ENCODE assay signal across 29 cellular contexts in the genomic region with DNA sequence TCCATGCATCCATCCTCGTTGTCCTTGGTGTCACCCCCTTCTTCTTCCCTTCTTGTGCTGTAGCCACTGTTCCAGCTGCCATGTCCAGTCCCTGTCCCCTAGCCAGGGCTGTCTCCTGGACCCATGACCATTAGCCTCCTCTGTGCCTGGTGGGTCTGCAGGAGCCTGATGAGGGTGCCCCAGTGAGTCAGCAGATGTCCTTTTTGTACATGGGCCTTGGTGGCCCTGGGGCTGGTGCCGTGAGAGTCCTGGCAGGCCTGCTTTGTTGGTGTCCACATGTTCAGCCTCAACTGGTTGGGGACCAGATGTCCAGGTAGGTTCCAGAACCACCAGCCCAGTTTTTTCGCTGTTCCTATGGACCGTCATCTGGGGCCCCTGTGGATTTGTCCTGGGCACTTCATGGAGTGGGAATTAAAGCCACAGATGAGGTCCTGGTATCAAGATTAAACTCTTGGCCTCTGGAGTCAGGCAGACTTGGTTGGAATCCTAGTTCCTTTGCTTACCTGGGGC.
"Had no signal": no experiment of that assay in that cellular context is flagged by ENCODE, and none has a peak within 500 bp of the region (broad histone marks: within the 10 kb centered on the region; RNA-seq: fewer than 3 reads in every experiment).

No MANE protein-coding gene starts in this region.

- ATAC-seq: activated CD8-positive, alpha-beta T cell treated with anti-CD3 and anti-CD28 coated beads for 36 hours; activated T-cell treated with anti-CD3 and anti-CD28 coated beads, Interleukin-2, amount 50 U/mL, for 4 hours; body of pancreas; Panc1 had no signal

- H3K27ac Mint-ChIP-seq: activated CD4-positive, alpha-beta T cell treated with anti-CD3 and anti-CD28 coated beads, Interleukin-2, amount 10 ng/mL, durations not matched to agents 24 days and 14 days; activated CD8-positive, alpha-beta T cell treated with anti-CD3 and anti-CD28 coated beads for 36 hours; activated naive CD4-positive, alpha-beta T cell treated with anti-CD3 and anti-CD28 coated beads, Interleukin-2, amount 50 U/mL, for 24 hours; activated naive CD8-positive, alpha-beta T cell treated with anti-CD3 and anti-CD28 coated beads, Interleukin-2, amount 10 ng/mL, durations not matched to agents 7 days and 5 days; T-helper 2 cell treated with Interferon-gamma antibody and Interleukin-4, amounts not matched to agents 5 μg/mL and 100 μg/mL, for 36 hours had no signal

- H3K4me1 ChIP-seq: body of pancreas, breast epithelium, SJCRH30 had no signal

- H3K27ac ChIP-seq: body of pancreas, breast epithelium, SJCRH30, SK-N-MC had no signal

- H3K4me3 Mint-ChIP-seq: activated CD4-positive, alpha-beta T cell treated with anti-CD3 and anti-CD28 coated beads, Interleukin-2, amount 10 ng/mL, durations not matched to agents 24 days and 14 days; activated CD8-positive, alpha-beta T cell treated with anti-CD3 and anti-CD28 coated beads for 36 hours; activated naive CD4-positive, alpha-beta T cell treated with anti-CD3 and anti-CD28 coated beads, Interleukin-2, amount 50 U/mL, for 24 hours; activated naive CD8-positive, alpha-beta T cell treated with anti-CD3 and anti-CD28 coated beads, Interleukin-2, amount 10 ng/mL, durations not matched to agents 7 days and 5 days; activated T-cell treated with anti-CD3 and anti-CD28 coated beads, Interleukin-2, amount 50 U/mL, for 4 hours; T-helper 2 cell treated with Interferon-gamma antibody and Interleukin-4, amounts not matched to agents 5 μg/mL and 100 μg/mL, for 36 hours had no signal

- H3K9me3 Mint-ChIP-seq: activated CD8-positive, alpha-beta T cell treated with anti-CD3 and anti-CD28 coated beads for 36 hours; activated naive CD4-positive, alpha-beta T cell treated with anti-CD3 and anti-CD28 coated beads, Interleukin-2, amount 50 U/mL, for 24 hours; activated T-cell treated with anti-CD3 and anti-CD28 coated beads, Interleukin-2, amount 50 U/mL, for 4 hours; T-helper 2 cell treated with Interferon-gamma antibody and Interleukin-4, amounts not matched to agents 5 μg/mL and 100 μg/mL, for 36 hours had no signal

- H3K4me1 Mint-ChIP-seq: activated CD4-positive, alpha-beta T cell treated with anti-CD3 and anti-CD28 coated beads, Interleukin-2, amount 10 ng/mL, durations not matched to agents 24 days and 14 days; activated naive CD4-positive, alpha-beta T cell treated with anti-CD3 and anti-CD28 coated beads, Interleukin-2, amount 50 U/mL, for 24 hours; activated naive CD8-positive, alpha-beta T cell treated with anti-CD3 and anti-CD28 coated beads, Interleukin-2, amount 10 ng/mL, durations not matched to agents 7 days and 5 days had no signal

- H3K36me3 ChIP-seq: breast epithelium, MG63, SJCRH30 had no signal

- H3K4me3 ChIP-seq: body of pancreas, breast epithelium, MG63, SJCRH30, SK-N-MC had no signal

- H3K27me3 ChIP-seq: body of pancreas, breast epithelium, MG63, SJCRH30 had no signal

- DNase-seq: activated CD4-positive, alpha-beta T cell treated with anti-CD3 and anti-CD28 coated beads, Interleukin-2, amount 10 ng/mL, durations not matched to agents 24 days and 14 days; activated CD4-positive, alpha-beta T cell treated with anti-CD3 and anti-CD28 coated beads, Interleukin-2, amount 50 U/mL, for 4 hours; activated CD8-positive, alpha-beta T cell treated with anti-CD3 and anti-CD28 coated beads for 36 hours; activated effector memory CD4-positive, alpha-beta T cell treated with Interleukin-2 at 50 U/mL for 16 hours; activated naive CD8-positive, alpha-beta T cell treated with anti-CD3 and anti-CD28 coated beads, Interleukin-2, amount 10 ng/mL, durations not matched to agents 7 days and 5 days; activated T-cell treated with anti-CD3 and anti-CD28 coated beads, Interleukin-2, amount 50 U/mL, for 4 hours; amygdala; caudate nucleus; cerebellar nuclear complex; Kasumi-1; KG1; MG63; NCI-H1048; NCI-H1105 treated with DMSO at 0.1 percent for 48 hours; NCI-H1436; NCI-H1694; NCI-H1930; NCI-H2081 treated with DMSO at 0.1 percent for 48 hours; NCI-H226; NCI-H446 treated with DMSO at 0.1 percent for 48 hours; NCI-H524; NCI-H69; SJCRH30 had no signal

- H3K36me3 Mint-ChIP-seq: activated naive CD4-positive, alpha-beta T cell treated with anti-CD3 and anti-CD28 coated beads, Interleukin-2, amount 50 U/mL, for 24 hours had no signal

- H3K9me3 ChIP-seq: body of pancreas, breast epithelium, MG63, SJCRH30 had no signal

- H3K27me3 Mint-ChIP-seq: activated CD4-positive, alpha-beta T cell treated with anti-CD3 and anti-CD28 coated beads, Interleukin-2, amount 10 ng/mL, durations not matched to agents 24 days and 14 days; activated CD8-positive, alpha-beta T cell treated with anti-CD3 and anti-CD28 coated beads for 36 hours; activated naive CD4-positive, alpha-beta T cell treated with anti-CD3 and anti-CD28 coated beads, Interleukin-2, amount 50 U/mL, for 24 hours; activated naive CD8-positive, alpha-beta T cell treated with anti-CD3 and anti-CD28 coated beads, Interleukin-2, amount 10 ng/mL, durations not matched to agents 7 days and 5 days had no signal
